In genomic region chr12:110431957-110432587, GRCh38 we compare ENCODE assay signal across 9 cellular contexts. TPM values are rescaled to one million over a fixed set of nuclear protein-coding genes. Genes with fewer than 3 reads are reported as not detected.
DNase-seq lines count a peak whose midpoint lies in the region; ATAC-seq, FAIRE-seq and TF ChIP-seq lines count a peak whose summit lies in the region.
"Had no signal": no experiment of that assay in that cellular context is flagged by ENCODE, and none has a peak within 500 bp of the region (broad histone marks: within the 10 kb centered on the region; RNA-seq: fewer than 3 reads in every experiment).

No MANE protein-coding gene starts in this region.

- WGBS in HepG2 (ENCODE audit: low lambda C conversion rate) = 89% methylated on average over 12 of the region's 12 CpGs

- no TSS peak for BruUV-seq in HepG2 (replicated peaks; lab: Mats Ljungman, UMichigan)

- no peaks in the 10 kb centered on the region for H3K27me3 ChIP-seq in HepG2 (ENCODE audit: control insufficient read depth in 1 of 2, insufficient read depth in 2 of 2, low read length in 2 of 2)

- H3K9me3 ChIP-seq in HepG2 (ENCODE audit: low read length) = no peaks in the 10 kb centered on the region

- H3K9ac ChIP-seq in HepG2 (ENCODE audit: insufficient read depth, low read depth, low read length) = no peak overlapping the region

- no peak overlapping the region for H2AFZ ChIP-seq in HepG2 (ENCODE audit: low read length)

- TF ChIP-seq RAD21 in HepG2 (CRISPR knock-in tag; IDR thresholded peaks at IDR 0.05) = no peak

- peak; percentile 14 for DNase-seq in stimulated activated CD4-positive, alpha-beta T cell treated with anti-CD3 and anti-CD28 coated beads, Interleukin-1b, Interleukin-23, amount 100 ng/mL, for 48 hours
- DNase-seq in stimulated activated CD4-positive, alpha-beta T cell treated with anti-CD3 and anti-CD28 coated beads, Interleukin-4, amount 100 ng/mL, for 1 hour = no peak
- peak; percentile 27 to 38 for DNase-seq in activated T-cell treated with anti-CD3 and anti-CD28 coated beads, Interleukin-2, amount 50 U/mL, for 48 hours
- DNase-seq in HepG2 (ENCODE audit: low spot score) = no peak
- no peak for DNase-seq in osteocyte (ENCODE audit: extremely low spot score, unreplicated experiment)
- no peak for DNase-seq in GM20000 (ENCODE audit: low spot score)
- no peak for DNase-seq in naive thymus-derived CD8-positive, alpha-beta T cell

- ATAC-seq in HepG2 (no peak), GM18868 (IDR thresholded peaks at IDR 0.05; ENCODE audit: unreplicated experiment) (no peak)
- no peak for ATAC-seq in naive thymus-derived CD8-positive, alpha-beta T cell

- no peak overlapping the region for H3K27ac Mint-ChIP-seq in osteocyte (ENCODE audit: unreplicated experiment)
- peak overlapping the region in 4 of 10 donors; percentile 34 to 99 (median 68) for H3K27ac Mint-ChIP-seq in naive thymus-derived CD8-positive, alpha-beta T cell

- no peak overlapping the region for H3K27ac ChIP-seq in HepG2 (ENCODE audit: extremely low read length, insufficient read depth, low read length)
- H3K27ac ChIP-seq: KMS-11 had no signal

- no peaks in the 10 kb centered on the region for H3K9me3 Mint-ChIP-seq in osteocyte (ENCODE audit: unreplicated experiment)
- H3K9me3 Mint-ChIP-seq in naive thymus-derived CD8-positive, alpha-beta T cell = no peaks in the 10 kb centered on the region

- no peak overlapping the region; the same call in 1 of the 2 replicates for H3K4me2 ChIP-seq in HepG2 (ENCODE audit: low read depth, low read length)

- no peak overlapping the region for H3K4me3 Mint-ChIP-seq in osteocyte (ENCODE audit: unreplicated experiment)
- peak overlapping the region in 1 of 10 donors; percentile 100 for H3K4me3 Mint-ChIP-seq in naive thymus-derived CD8-positive, alpha-beta T cell

- TF ChIP-seq POLR2A in HepG2 (IDR thresholded peaks at IDR 0.05; ENCODE audit: insufficient read depth in 1 of 2, low read depth in 2 of 2, low read length in 2 of 2) = no peak

- H3K4me3 ChIP-seq in HepG2 (replicated peaks in 1 of 3; ENCODE audit: insufficient read depth in 1 of 3, low read depth in 2 of 3, low read length in 3 of 3) = peak overlapping the region in 2 of 3 experiments; percentile 57 to 59; a peak in 2 of 6 replicates

- POLR2A ChIA-PET in HepG2 (lab: Yijun Ruan, JAX) = interaction anchor here (0.9 to 1.5 kb wide), 8 partner anchors 17 to 340 kb away, joined by 3 to 15 read pairs (median 3); partner anchors contain the start of genes ARPC3, ATP2A2, FAM216A and GPN3
- POLR2A ChIA-PET in naive thymus-derived CD8-positive, alpha-beta T cell (lab: Charles Lee) = interaction anchor here (0.6 to 1.8 kb wide), 11 partner anchors 18 to 455 kb away, joined by 3 to 24 read pairs (median 4); partner anchors contain the start of genes ARPC3, FAM216A, GPN3 and HVCN1

- TF ChIP-seq CTCF in HepG2 (CRISPR knock-in tag; IDR thresholded peaks at IDR 0.05) (no peak), osteocyte (IDR thresholded peaks at IDR 0.05) (no peak), GM20000 (IDR thresholded peaks at IDR 0.05; ENCODE audit: extremely low read depth, missing control alignments) (no peak)

- in situ Hi-C loops in HepG2 (cut with HindIII; ENCODE audit: extremely low pct_ligation_motif_present, low pct_unique_long_range_greater_than_20kb) = loop anchor here (25.0 kb wide), 1 partner anchor 320 kb away; the partner anchor contains the start of gene IFT81

- peaks cover under 1 to 14% of the 10 kb centered on the region in 2 experiments; a peak in 2 of 5 replicates for H3K36me3 ChIP-seq in HepG2 (replicated peaks in 1 of 2; ENCODE audit: control insufficient read depth in 1 of 2, insufficient read depth in 2 of 2, low read length in 2 of 2)

- H3K36me3 Mint-ChIP-seq in osteocyte (ENCODE audit: unreplicated experiment) = peaks cover 24% of the 10 kb centered on the region
- peaks cover 0 to 30% (median 5%) of the 10 kb centered on the region in 3 donors for H3K36me3 Mint-ChIP-seq in naive thymus-derived CD8-positive, alpha-beta T cell

- no peak for FAIRE-seq in HepG2 (lab: Jason Lieb, UNC)

- no peaks in the 10 kb centered on the region for H4K20me1 ChIP-seq in HepG2 (ENCODE audit: insufficient read depth, low read length)

- no peaks in the 10 kb centered on the region for H3K79me2 ChIP-seq in HepG2 (ENCODE audit: insufficient read depth, low read length)

- TF ChIP-seq EP300 in HepG2 (IDR thresholded peaks at IDR 0.05; ENCODE audit: low read depth in 2 of 2, low read length in 2 of 2) (no peak), HepG2 (CRISPR knock-in tag; IDR thresholded peaks at IDR 0.05; ENCODE audit: borderline replicate concordance) (no peak)

- no peaks in the 10 kb centered on the region for H3K27me3 Mint-ChIP-seq in osteocyte (ENCODE audit: unreplicated experiment)
- H3K27me3 Mint-ChIP-seq in naive thymus-derived CD8-positive, alpha-beta T cell = no peaks in the 10 kb centered on the region

- CTCF ChIA-PET in HepG2 (lab: Yijun Ruan, JAX; ENCODE audit: low intra/inter-chr PET ratio, low total read pairs) = interaction anchor here (1.2 to 2.0 kb wide), 3 partner anchors 29 to 332 kb away, joined by 5 to 7 read pairs (median 6); partner anchors contain the start of gene ANAPC7

- peaks cover 3% of the 10 kb centered on the region for H3K4me1 Mint-ChIP-seq in osteocyte (ENCODE audit: unreplicated experiment)
- peaks cover 0 to 5% (median 1%) of the 10 kb centered on the region in 4 donors for H3K4me1 Mint-ChIP-seq in naive thymus-derived CD8-positive, alpha-beta T cell

- no peaks in the 10 kb centered on the region for H3K4me1 ChIP-seq in HepG2 (ENCODE audit: insufficient read depth, low read length)

- intact Hi-C loops in HepG2 (cut with micrococcal nuclease; ENCODE audit: unreplicated experiment) = loop anchor here (2.0 to 5.0 kb wide), 2 partner anchors 75 to 331 kb away; no protein-coding TSS in a partner anchor

RNA-seq across cellular contexts. Expression of gene ARPC3, which starts 18.1 kb away (rescaled TPM):
- total RNA-seq in HepG2 (2016; rRNA removed; fragmentation: Illumina TruSeq; extraction: Trizol) (234 and 322 TPM in 2 replicates), osteocyte (194 and 221 TPM in 2 replicates)
- 118 and 138 TPM in 2 replicates for total RNA-seq in HepG2 (2016; cell fraction: cytosol; rRNA removed; fragmentation: Illumina TruSeq; extraction: Trizol; ENCODE audit: low read depth)
- total RNA-seq in HepG2 (2016; cell fraction: insoluble cytoplasmic fraction; rRNA removed; fragmentation: Illumina TruSeq; extraction: Trizol) = 245 and 351 TPM in 2 replicates
- total RNA-seq in HepG2 (2016; cell fraction: membrane; rRNA removed; fragmentation: Illumina TruSeq; extraction: Trizol) = 104 and 113 TPM in 2 replicates
- total RNA-seq in HepG2 (2016; cell fraction: nucleus; rRNA removed; fragmentation: Illumina TruSeq; extraction: Trizol) = 86.1 and 88.3 TPM in 2 replicates
- polyA plus RNA-seq in HepG2 (2011; rRNA removed) = 32.7 and 38.0 TPM in 2 replicates
- polyA plus RNA-seq in HepG2 (2011; cell fraction: cytosol; rRNA removed) = 34.5 and 77.7 TPM in 2 replicates
- polyA plus RNA-seq in HepG2 (2011; cell fraction: nucleus; rRNA removed) = 21.2 and 27.1 TPM in 2 replicates
- polyA plus RNA-seq in HepG2 (2012) = 165 and 269 TPM in 2 replicates
- polyA plus RNA-seq in HepG2 (2016; cell fraction: cytosol; fragmentation: Illumina TruSeq; extraction: Trizol; ENCODE audit: low read depth) = 139 and 182 TPM in 2 replicates
- 392 and 460 TPM in 2 replicates for polyA plus RNA-seq in HepG2 (2016; cell fraction: insoluble cytoplasmic fraction; fragmentation: Illumina TruSeq; extraction: Trizol; ENCODE audit: low read depth)
- polyA plus RNA-seq in HepG2 (2016; cell fraction: membrane; fragmentation: Illumina TruSeq; extraction: Trizol; ENCODE audit: low read depth) = 109 and 121 TPM in 2 replicates
- polyA plus RNA-seq in HepG2 (2016; cell fraction: nucleus; fragmentation: Illumina TruSeq; extraction: Trizol; ENCODE audit: insufficient read depth, low read depth) = 165 and 173 TPM in 2 replicates
- 10.7 and 25.0 TPM in 2 replicates for polyA minus RNA-seq in HepG2 (2011; rRNA and poly(A)+ RNA removed; ENCODE audit: low replicate concordance)
- 68.2 and 79.4 TPM in 2 replicates for polyA minus RNA-seq in HepG2 (2011; cell fraction: cytosol; rRNA and poly(A)+ RNA removed)
- 35.8 and 36.4 TPM in 2 replicates for polyA minus RNA-seq in HepG2 (2011; cell fraction: nucleus; rRNA and poly(A)+ RNA removed)
- total RNA-seq in naive thymus-derived CD8-positive, alpha-beta T cell = 100 to 1,000 TPM; 213 to 243 TPM
- 100 to 1,000 TPM; 691 to 810 (median 733) TPM for polyA plus RNA-seq in naive thymus-derived CD8-positive, alpha-beta T cell

RNA-seq across cellular contexts. Expression of gene ANAPC7, which starts 28.6 kb away (rescaled TPM):
- total RNA-seq in HepG2 (2016; rRNA removed; fragmentation: Illumina TruSeq; extraction: Trizol) (69.1 and 73.7 TPM in 2 replicates), osteocyte (47.9 and 48.8 TPM in 2 replicates)
- 29.4 and 31.2 TPM in 2 replicates for total RNA-seq in HepG2 (2016; cell fraction: cytosol; rRNA removed; fragmentation: Illumina TruSeq; extraction: Trizol; ENCODE audit: low read depth)
- 69.6 and 77.9 TPM in 2 replicates for total RNA-seq in HepG2 (2016; cell fraction: insoluble cytoplasmic fraction; rRNA removed; fragmentation: Illumina TruSeq; extraction: Trizol)
- total RNA-seq in HepG2 (2016; cell fraction: membrane; rRNA removed; fragmentation: Illumina TruSeq; extraction: Trizol) = 30.2 and 37.8 TPM in 2 replicates
- 48.8 and 58.7 TPM in 2 replicates for total RNA-seq in HepG2 (2016; cell fraction: nucleus; rRNA removed; fragmentation: Illumina TruSeq; extraction: Trizol)
- polyA plus RNA-seq in HepG2 (2011; rRNA removed) = 31.5 and 40.0 TPM in 2 replicates
- polyA plus RNA-seq in HepG2 (2011; cell fraction: cytosol; rRNA removed) = 24.7 and 25.8 TPM in 2 replicates
- 54.7 and 59.1 TPM in 2 replicates for polyA plus RNA-seq in HepG2 (2011; cell fraction: nucleus; rRNA removed)
- 29.7 and 35.9 TPM in 2 replicates for polyA plus RNA-seq in HepG2 (2012)
- 6.2 and 9.1 TPM in 2 replicates for polyA plus RNA-seq in HepG2 (2016; cell fraction: cytosol; fragmentation: Illumina TruSeq; extraction: Trizol; ENCODE audit: low read depth)
- polyA plus RNA-seq in HepG2 (2016; cell fraction: insoluble cytoplasmic fraction; fragmentation: Illumina TruSeq; extraction: Trizol; ENCODE audit: low read depth) = 59.6 and 60.3 TPM in 2 replicates
- 15.7 TPM in 2 replicates for polyA plus RNA-seq in HepG2 (2016; cell fraction: membrane; fragmentation: Illumina TruSeq; extraction: Trizol; ENCODE audit: low read depth)
- polyA plus RNA-seq in HepG2 (2016; cell fraction: nucleus; fragmentation: Illumina TruSeq; extraction: Trizol; ENCODE audit: insufficient read depth, low read depth) = 155 and 162 TPM in 2 replicates
- 31.9 and 76.0 TPM in 2 replicates for polyA minus RNA-seq in HepG2 (2011; rRNA and poly(A)+ RNA removed; ENCODE audit: low replicate concordance)
- polyA minus RNA-seq in HepG2 (2011; cell fraction: cytosol; rRNA and poly(A)+ RNA removed) = 20.1 and 21.5 TPM in 2 replicates
- polyA minus RNA-seq in HepG2 (2011; cell fraction: nucleus; rRNA and poly(A)+ RNA removed) = 25.1 and 41.6 TPM in 2 replicates
- 10 to 100 TPM; 78.5 to 84.0 TPM for total RNA-seq in naive thymus-derived CD8-positive, alpha-beta T cell
- polyA plus RNA-seq in naive thymus-derived CD8-positive, alpha-beta T cell = 10 to 100 TPM; 25.7 to 32.3 (median 30.9) TPM

RNA-seq across cellular contexts. Expression of gene GPN3, which starts 36.0 kb away (rescaled TPM):
- total RNA-seq in HepG2 (2016; rRNA removed; fragmentation: Illumina TruSeq; extraction: Trizol) = 29.5 and 41.4 TPM in 2 replicates
- 5.9 and 7.1 TPM in 2 replicates for total RNA-seq in HepG2 (2016; cell fraction: cytosol; rRNA removed; fragmentation: Illumina TruSeq; extraction: Trizol; ENCODE audit: low read depth)
- 27.6 and 45.7 TPM in 2 replicates for total RNA-seq in HepG2 (2016; cell fraction: insoluble cytoplasmic fraction; rRNA removed; fragmentation: Illumina TruSeq; extraction: Trizol)
- 11.7 and 13.4 TPM in 2 replicates for total RNA-seq in HepG2 (2016; cell fraction: membrane; rRNA removed; fragmentation: Illumina TruSeq; extraction: Trizol)
- 11.3 and 13.6 TPM in 2 replicates for total RNA-seq in HepG2 (2016; cell fraction: nucleus; rRNA removed; fragmentation: Illumina TruSeq; extraction: Trizol)
- 15.7 and 28.7 TPM in 2 replicates for polyA plus RNA-seq in HepG2 (2011; rRNA removed)
- 16.6 and 23.7 TPM in 2 replicates for polyA plus RNA-seq in HepG2 (2011; cell fraction: cytosol; rRNA removed)
- polyA plus RNA-seq in HepG2 (2011; cell fraction: nucleus; rRNA removed) = 3.1 and 4.0 TPM in 2 replicates
- polyA plus RNA-seq in HepG2 (2012) = 16.0 and 21.5 TPM in 2 replicates
- 5.8 and 6.3 TPM in 2 replicates for polyA plus RNA-seq in HepG2 (2016; cell fraction: cytosol; fragmentation: Illumina TruSeq; extraction: Trizol; ENCODE audit: low read depth)
- polyA plus RNA-seq in HepG2 (2016; cell fraction: insoluble cytoplasmic fraction; fragmentation: Illumina TruSeq; extraction: Trizol; ENCODE audit: low read depth) = 41.0 and 48.7 TPM in 2 replicates
- polyA plus RNA-seq in HepG2 (2016; cell fraction: membrane; fragmentation: Illumina TruSeq; extraction: Trizol; ENCODE audit: low read depth) = 8.6 and 10.1 TPM in 2 replicates
- 20.1 and 22.8 TPM in 2 replicates for polyA plus RNA-seq in HepG2 (2016; cell fraction: nucleus; fragmentation: Illumina TruSeq; extraction: Trizol; ENCODE audit: insufficient read depth, low read depth)
- polyA minus RNA-seq in HepG2 (2011; rRNA and poly(A)+ RNA removed; ENCODE audit: low replicate concordance) = 15.6 and 33.6 TPM in 2 replicates
- polyA minus RNA-seq in HepG2 (2011; cell fraction: cytosol; rRNA and poly(A)+ RNA removed) = 15.4 and 16.1 TPM in 2 replicates
- 4.2 and 7.6 TPM in 2 replicates for polyA minus RNA-seq in HepG2 (2011; cell fraction: nucleus; rRNA and poly(A)+ RNA removed)
- 16.4 and 18.9 TPM in 2 replicates for total RNA-seq in osteocyte
- 10 to 100 TPM; 13.5 to 14.0 TPM for total RNA-seq in naive thymus-derived CD8-positive, alpha-beta T cell
- polyA plus RNA-seq in naive thymus-derived CD8-positive, alpha-beta T cell = 10 to 100 TPM; 33.7 to 35.8 (median 34.4) TPM

RNA-seq across cellular contexts. Expression of gene FAM216A, which starts 36.6 kb away (rescaled TPM):
- 19.4 and 20.3 TPM in 2 replicates for total RNA-seq in HepG2 (2016; rRNA removed; fragmentation: Illumina TruSeq; extraction: Trizol)
- total RNA-seq in HepG2 (2016; cell fraction: cytosol; rRNA removed; fragmentation: Illumina TruSeq; extraction: Trizol; ENCODE audit: low read depth) = 15.2 and 19.2 TPM in 2 replicates
- total RNA-seq in HepG2 (2016; cell fraction: insoluble cytoplasmic fraction; rRNA removed; fragmentation: Illumina TruSeq; extraction: Trizol) = 19.5 and 21.9 TPM in 2 replicates
- 8.0 and 9.8 TPM in 2 replicates for total RNA-seq in HepG2 (2016; cell fraction: membrane; rRNA removed; fragmentation: Illumina TruSeq; extraction: Trizol)
- 9.2 and 11.8 TPM in 2 replicates for total RNA-seq in HepG2 (2016; cell fraction: nucleus; rRNA removed; fragmentation: Illumina TruSeq; extraction: Trizol)
- 26.9 and 31.2 TPM in 2 replicates for polyA plus RNA-seq in HepG2 (2011; rRNA removed)
- polyA plus RNA-seq in HepG2 (2011; cell fraction: cytosol; rRNA removed) = 21.4 and 24.9 TPM in 2 replicates
- 18.2 and 18.7 TPM in 2 replicates for polyA plus RNA-seq in HepG2 (2011; cell fraction: nucleus; rRNA removed)
- 15.3 and 18.9 TPM in 2 replicates for polyA plus RNA-seq in HepG2 (2012)
- 2.7 and 3.4 TPM in 2 replicates for polyA plus RNA-seq in HepG2 (2016; cell fraction: cytosol; fragmentation: Illumina TruSeq; extraction: Trizol; ENCODE audit: low read depth)
- 22.7 and 22.9 TPM in 2 replicates for polyA plus RNA-seq in HepG2 (2016; cell fraction: insoluble cytoplasmic fraction; fragmentation: Illumina TruSeq; extraction: Trizol; ENCODE audit: low read depth)
- polyA plus RNA-seq in HepG2 (2016; cell fraction: membrane; fragmentation: Illumina TruSeq; extraction: Trizol; ENCODE audit: low read depth) = 4.1 and 6.1 TPM in 2 replicates
- 16.8 and 18.7 TPM in 2 replicates for polyA plus RNA-seq in HepG2 (2016; cell fraction: nucleus; fragmentation: Illumina TruSeq; extraction: Trizol; ENCODE audit: insufficient read depth, low read depth)
- polyA minus RNA-seq in HepG2 (2011; rRNA and poly(A)+ RNA removed; ENCODE audit: low replicate concordance) = 16.3 and 32.2 TPM in 2 replicates
- 9.6 and 10.2 TPM in 2 replicates for polyA minus RNA-seq in HepG2 (2011; cell fraction: cytosol; rRNA and poly(A)+ RNA removed)
- 20.1 and 21.0 TPM in 2 replicates for polyA minus RNA-seq in HepG2 (2011; cell fraction: nucleus; rRNA and poly(A)+ RNA removed)
- total RNA-seq in osteocyte = 8.3 and 8.4 TPM in 2 replicates
- 10 to 100 TPM; 21.6 to 22.3 TPM for total RNA-seq in naive thymus-derived CD8-positive, alpha-beta T cell
- polyA plus RNA-seq in naive thymus-derived CD8-positive, alpha-beta T cell = 10 to 100 TPM in 2 of 3 donors, 1 to 10 TPM in 1; 9.3 to 15.4 (median 11.1) TPM

Comparison
In these comparisons a context has a peak if more than half of its experiments do, and no peak if none do; other contexts are left out.
1. DNase-seq: peak in stimulated activated CD4-positive, alpha-beta T cell treated with anti-CD3 and anti-CD28 coated beads, Interleukin-1b, Interleukin-23, amount 100 ng/mL, for 48 hours (single experiment) and activated T-cell treated with anti-CD3 and anti-CD28 coated beads, Interleukin-2, amount 50 U/mL, for 48 hours (2 of 2); none in stimulated activated CD4-positive, alpha-beta T cell treated with anti-CD3 and anti-CD28 coated beads, Interleukin-4, amount 100 ng/mL, for 1 hour (single experiment), HepG2 (single experiment), osteocyte (single experiment), GM20000 (single experiment) and naive thymus-derived CD8-positive, alpha-beta T cell (0 of 10).